ENCODE assay signal across 8 cellular contexts in the genomic region with DNA sequence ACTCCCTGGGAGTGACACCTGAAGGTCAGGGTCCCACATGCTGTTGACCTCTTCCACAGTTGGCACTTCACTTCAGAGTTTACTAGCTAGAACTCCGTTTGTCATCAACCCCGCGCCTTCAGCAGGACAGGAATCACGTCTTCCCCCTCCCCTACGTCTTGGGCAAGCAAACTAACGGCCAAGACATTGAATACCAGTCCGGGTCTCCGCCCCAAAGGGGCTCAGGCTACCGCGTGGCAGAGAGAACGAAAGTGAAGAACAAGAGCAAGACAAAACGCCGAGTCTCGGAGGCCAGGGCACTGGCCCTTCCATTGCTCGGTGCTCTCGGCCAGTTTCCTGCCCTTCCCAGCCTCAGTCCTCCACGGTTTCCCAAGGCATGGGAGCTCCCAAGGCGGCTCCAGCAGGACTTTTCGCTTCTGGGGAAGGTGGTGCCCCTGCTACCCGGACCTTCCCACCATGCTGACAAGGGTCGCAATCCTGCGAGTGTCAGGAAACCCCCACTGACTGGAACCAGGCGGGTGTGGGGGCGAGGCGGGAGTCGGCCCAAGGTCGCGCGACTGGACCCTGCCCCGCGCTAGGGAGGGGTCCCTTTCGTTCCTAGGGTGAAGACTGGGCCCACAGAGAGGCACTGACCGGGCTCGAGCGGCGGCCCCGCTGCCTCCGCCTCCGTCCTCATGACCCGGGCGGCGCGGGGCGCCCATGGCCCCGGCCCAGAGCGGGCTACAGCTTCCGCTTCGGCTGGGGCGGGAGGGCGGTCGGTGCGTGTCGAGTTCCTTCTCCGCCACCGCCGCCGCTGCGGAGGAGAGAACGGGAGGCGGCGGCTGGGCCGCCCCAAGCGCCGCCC. TPM values are rescaled to one million over a fixed set of nuclear protein-coding genes. Genes with fewer than 3 reads are reported as not detected.
A peak's percentile ranks its signal among the peaks of the same experiment; 100 is the strongest.
DNase-seq lines count a peak whose midpoint lies in the region; ATAC-seq, FAIRE-seq and TF ChIP-seq lines count a peak whose summit lies in the region.

A gene (minus strand): TSS at position 823 of the 844 bp plus-strand sequence. CDS start 147 bp downstream, at position 676.

- ATAC-seq in GM19043 (IDR thresholded peaks at IDR 0.05; ENCODE audit: low read depth, unreplicated experiment) (peak; percentile 17), naive B cell (ENCODE audit: low read depth in 2 of 2) (no peak), thoracic aorta (ENCODE audit: insufficient number of reproducible peaks, low FRiP score, low read depth) (peak; percentile 0)

- peaks cover 12 to 25% of the 10 kb centered on the region in 2 donors for H3K36me3 Mint-ChIP-seq in naive B cell

- H3K27ac ChIP-seq in KOPT-K1 (ENCODE audit: low read depth, low read length, poor library complexity, severe bottlenecking) (peak within 1 kb of the TSS; percentile 100), esophagus muscularis mucosa (replicated peaks in 1 of 4) (peak within 1 kb of the TSS; percentile 94 to 98 (median 96)), thoracic aorta (peak within 1 kb of the TSS; percentile 96 to 99)

- H3K4me1 ChIP-seq in esophagus muscularis mucosa (peaks cover 66 to 83% (median 70%) of the 10 kb centered on the region in 4 donors), thoracic aorta (ENCODE audit: control insufficient read depth in 1 of 2, low read depth in 2 of 2) (peaks cover 13 to 39% of the 10 kb centered on the region in 2 donors)

- intact Hi-C loops in esophagus muscularis mucosa (cut with DNase I): no loop called here

- H3K4me3 ChIP-seq in AG04449 (ENCODE audit: low read depth, low read length) (peak within 1 kb of the TSS; percentile 98), esophagus muscularis mucosa (peak within 1 kb of the TSS; percentile 73 to 97 (median 91)), thoracic aorta (peak within 1 kb of the TSS; percentile 77)

- TF ChIP-seq CTCF in AG04449 (IDR thresholded peaks at IDR 0.05; ENCODE audit: insufficient read depth, low read length, missing control alignments) (no peak), esophagus muscularis mucosa (IDR thresholded peaks at IDR 0.05) (no peak), thoracic aorta (IDR thresholded peaks at IDR 0.05) (no peak), D721Med (IDR thresholded peaks at IDR 0.05; ENCODE audit: insufficient read depth, missing control alignments) (no peak)

- no peaks in the 10 kb centered on the region for H3K27me3 ChIP-seq in esophagus muscularis mucosa
- H3K27me3 ChIP-seq in thoracic aorta (replicated peaks; ENCODE audit: insufficient read depth): no peaks in the 10 kb centered on the region

- FAIRE-seq in D721Med (lab: Jason Lieb, UNC): no peak

- CTCF ChIA-PET in AG04449 (lab: Yijun Ruan, JAX): interaction anchor here (0.6 to 1.0 kb wide), 3 partner anchors 10 to 397 kb away, joined by 3 read pairs; no protein-coding TSS in a partner anchor
- CTCF ChIA-PET in activated CD8-positive, alpha-beta memory T cell treated with anti-CD3 and anti-CD28 coated beads for 36 hours (lab: Charles Lee): interaction anchor here (1.4 kb wide), 1 partner anchor 30 kb away, joined by 3 read pairs; no protein-coding TSS in a partner anchor

- no peak for TF ChIP-seq EP300 in esophagus muscularis mucosa (IDR thresholded peaks at IDR 0.05)

- DNase-seq in AG04449 (ENCODE audit: low read depth, low spot score) (no peak), esophagus muscularis mucosa (ENCODE audit: extremely low spot score) (no peak), naive B cell (peak; percentile 22), thoracic aorta (ENCODE audit: low spot score) (no peak), D721Med (ENCODE audit: insufficient read length, low spot score) (no peak)

- H3K27me3 Mint-ChIP-seq in naive B cell: no peaks in the 10 kb centered on the region

- H3K4me3 Mint-ChIP-seq in naive B cell: peak within 1 kb of the TSS; percentile 92 to 100 (median 99)

- peaks cover 73 to 87% (median 83%) of the 10 kb centered on the region in 3 donors for H3K4me1 Mint-ChIP-seq in naive B cell

- TF ChIP-seq POLR2A in esophagus muscularis mucosa (IDR thresholded peaks at IDR 0.05; ENCODE audit: low read depth): peak; percentile 75

- H3K9me3 ChIP-seq in KOPT-K1 (ENCODE audit: insufficient read depth, low read length, poor library complexity, severe bottlenecking) (no peaks in the 10 kb centered on the region), esophagus muscularis mucosa (no peaks in the 10 kb centered on the region), thoracic aorta (no peaks in the 10 kb centered on the region)

- H3K36me3 ChIP-seq in KOPT-K1 (ENCODE audit: insufficient read depth, low read length): peaks cover 51% of the 10 kb centered on the region
- peaks cover 5 to 32% (median 26%) of the 10 kb centered on the region in 4 donors for H3K36me3 ChIP-seq in esophagus muscularis mucosa
- peaks cover 16% of the 10 kb centered on the region for H3K36me3 ChIP-seq in thoracic aorta

- H3K9me3 Mint-ChIP-seq in naive B cell: no peaks in the 10 kb centered on the region

- POLR2A ChIA-PET in AG04449 (lab: Yijun Ruan, JAX): interaction anchor here (0.6 to 1.3 kb wide), 3 partner anchors 10 to 146 kb away, joined by 3 to 8 read pairs (median 3); no protein-coding TSS in a partner anchor
- POLR2A ChIA-PET in activated CD8-positive, alpha-beta memory T cell treated with anti-CD3 and anti-CD28 coated beads for 36 hours (lab: Charles Lee): interaction anchor here (0.6 to 1.7 kb wide), 6 partner anchors 13 to 543 kb away, joined by 3 to 5 read pairs (median 5); a partner anchor contains a TSS

- peak within 1 kb of the TSS; percentile 95 to 99 (median 98) for H3K27ac Mint-ChIP-seq in naive B cell

- no CpG with 5 or more reads among the region's 64 CpGs for WGBS in esophagus muscularis mucosa

RNA-seq across cellular contexts. Expression of the gene that starts here (rescaled TPM):
- 100 to 1,000 TPM; 116 to 119 TPM for total RNA-seq in activated CD8-positive, alpha-beta memory T cell treated with anti-CD3 and anti-CD28 coated beads for 36 hours
- 100 to 1,000 TPM in 3 of 4 donors, 10 to 100 TPM in 1; 93.4 to 202 (median 160) TPM for total RNA-seq in esophagus muscularis mucosa
- 100 to 1,000 TPM; 374 to 564 (median 422) TPM for polyA plus RNA-seq in naive B cell (ENCODE audit: low read depth in 6 of 6)
- total RNA-seq in thoracic aorta: 10 to 100 TPM; 81.9 to 83.4 TPM

Comparison
In these comparisons a context has a peak if more than half of its experiments do, and no peak if none do; other contexts are left out.
1. ATAC-seq: peak in GM19043 (single experiment) and thoracic aorta (single experiment); none in naive B cell (0 of 2).
2. Peak in every context shown above with its lines, with median percentiles within 50 percentile points of each other: H3K4me3 ChIP-seq and H3K27ac ChIP-seq.